In genomic region chr15:88622605-88622975, GRCh38 we compare ENCODE assay signal across 8 cellular contexts. TPM values are rescaled to one million over a fixed set of nuclear protein-coding genes. Genes with fewer than 3 reads are reported as not detected.
DNase-seq lines count a peak whose midpoint lies in the region; ATAC-seq, FAIRE-seq and TF ChIP-seq lines count a peak whose summit lies in the region.

No MANE protein-coding gene starts in this region.

- intact Hi-C loops in HepG2 (cut with micrococcal nuclease; ENCODE audit: unreplicated experiment) (loop anchor here (1.0 to 10.0 kb wide), 2 partner anchors 16 to 212 kb away; no protein-coding TSS in a partner anchor), tibial artery (cut with DNase I; ENCODE audit: low total_unique reads) (no loop called here)

- H3K9me3 ChIP-seq in HepG2 (ENCODE audit: low read length) (no peaks in the 10 kb centered on the region), tibial artery (no peaks in the 10 kb centered on the region)

- H3K4me1 ChIP-seq in HepG2 (ENCODE audit: insufficient read depth, low read length) (peaks cover 59% of the 10 kb centered on the region), tibial artery (peaks cover 0 to 40% (median 24%) of the 10 kb centered on the region in 4 donors)

- H3K9me3 Mint-ChIP-seq in activated CD8-positive, alpha-beta memory T cell treated with anti-CD3 and anti-CD28 coated beads, Interleukin-2, amount 10 ng/mL, durations not matched to agents 7 days and 5 days (ENCODE audit: low read depth): no peaks in the 10 kb centered on the region
- H3K9me3 Mint-ChIP-seq in activated naive CD8-positive, alpha-beta T cell (ENCODE audit: low read depth): no peaks in the 10 kb centered on the region

- H3K4me3 ChIP-seq in HepG2 (replicated peaks in 1 of 3; ENCODE audit: insufficient read depth in 1 of 3, low read depth in 2 of 3, low read length in 3 of 3) (peak overlapping the region; percentile 87 to 96 (median 94)), tibial artery (peak overlapping the region; percentile 92 to 94)

- BruUV-seq in HepG2 (replicated peaks; lab: Mats Ljungman, UMichigan): no TSS peak

- peak overlapping the region; percentile 99 for H3K9ac ChIP-seq in HepG2 (ENCODE audit: insufficient read depth, low read depth, low read length)

- H3K36me3 ChIP-seq in HepG2 (replicated peaks in 1 of 2; ENCODE audit: control insufficient read depth in 1 of 2, insufficient read depth in 2 of 2, low read length in 2 of 2) (peaks cover 6 to 28% of the 10 kb centered on the region in 2 experiments), tibial artery (peaks cover 5 to 14% (median 14%) of the 10 kb centered on the region in 3 donors)

- H4K20me1 ChIP-seq in HepG2 (ENCODE audit: insufficient read depth, low read length): peaks cover 51% of the 10 kb centered on the region

- H3K4me2 ChIP-seq in HepG2 (ENCODE audit: low read depth, low read length): peak overlapping the region; percentile 84

- FAIRE-seq in HepG2 (lab: Jason Lieb, UNC): no peak

- POLR2A ChIA-PET in HepG2 (lab: Yijun Ruan, JAX): interaction anchor here (0.7 to 2.2 kb wide), 5 partner anchors 10 to 159 kb away, joined by 3 to 47 read pairs (median 7); partner anchors contain the start of gene ISG20

- CTCF ChIA-PET in activated CD8-positive, alpha-beta memory T cell treated with anti-CD3 and anti-CD28 coated beads, Interleukin-2, amount 10 ng/mL, durations not matched to agents 7 days and 5 days (lab: Charles Lee): interaction anchor here (0.6 to 1.7 kb wide), 7 partner anchors 10 to 212 kb away, joined by 3 to 10 read pairs (median 4); partner anchors contain the start of gene ISG20
- CTCF ChIA-PET in HepG2 (lab: Yijun Ruan, JAX; ENCODE audit: low intra/inter-chr PET ratio, low total read pairs): no interaction called here

- H3K27ac ChIP-seq in HepG2 (ENCODE audit: extremely low read length, insufficient read depth, low read length): peak overlapping the region; percentile 93
- peak overlapping the region; percentile 72 to 80 for H3K27ac ChIP-seq in tibial artery

- 16% methylated on average over 5 of the region's 5 CpGs for WGBS in HepG2 (ENCODE audit: low lambda C conversion rate)

- in situ Hi-C loops in HepG2 (cut with HindIII; ENCODE audit: extremely low pct_ligation_motif_present, low pct_unique_long_range_greater_than_20kb): no loop called here

- no peaks in the 10 kb centered on the region for H3K27me3 ChIP-seq in HepG2 (ENCODE audit: control insufficient read depth in 1 of 2, insufficient read depth in 2 of 2, low read length in 2 of 2)
- H3K27me3 ChIP-seq in tibial artery: no peaks in the 10 kb centered on the region

- no peak for DNase-seq in activated CD8-positive, alpha-beta memory T cell treated with anti-CD3 and anti-CD28 coated beads, Interleukin-2, amount 10 ng/mL, durations not matched to agents 7 days and 5 days
- DNase-seq in activated CD8-positive, alpha-beta memory T cell treated with anti-CD3 and anti-CD28 coated beads for 24 hours: no peak
- DNase-seq in HepG2 (ENCODE audit: low spot score) (no peak), tibial artery (no peak), OCI-M2 (lab: John Stamatoyannopoulos, UW; ENCODE audit: unreplicated experiment) (no peak), NCI-H2171 treated with DMSO at 0.1 percent for 48 hours (lab: John Stamatoyannopoulos, UW) (no peak)

- H3K27ac Mint-ChIP-seq in activated CD8-positive, alpha-beta memory T cell treated with anti-CD3 and anti-CD28 coated beads, Interleukin-2, amount 10 ng/mL, durations not matched to agents 7 days and 5 days: peak overlapping the region; percentile 94
- peak overlapping the region; percentile 97 for H3K27ac Mint-ChIP-seq in activated naive CD8-positive, alpha-beta T cell

- H3K36me3 Mint-ChIP-seq in activated CD8-positive, alpha-beta memory T cell treated with anti-CD3 and anti-CD28 coated beads, Interleukin-2, amount 10 ng/mL, durations not matched to agents 7 days and 5 days: peaks cover 47% of the 10 kb centered on the region
- peaks cover 10% of the 10 kb centered on the region for H3K36me3 Mint-ChIP-seq in activated naive CD8-positive, alpha-beta T cell

- peaks cover 58% of the 10 kb centered on the region for H3K4me1 Mint-ChIP-seq in activated CD8-positive, alpha-beta memory T cell treated with anti-CD3 and anti-CD28 coated beads, Interleukin-2, amount 10 ng/mL, durations not matched to agents 7 days and 5 days
- peaks cover 44% of the 10 kb centered on the region for H3K4me1 Mint-ChIP-seq in activated naive CD8-positive, alpha-beta T cell (ENCODE audit: low read depth)

- TF ChIP-seq RAD21 in HepG2 (CRISPR knock-in tag; IDR thresholded peaks at IDR 0.05): no peak

- no peak for TF ChIP-seq POLR2A in HepG2 (IDR thresholded peaks at IDR 0.05; ENCODE audit: insufficient read depth in 1 of 2, low read depth in 2 of 2, low read length in 2 of 2)

- H2AFZ ChIP-seq in HepG2 (ENCODE audit: low read length): no peak overlapping the region

- no peaks in the 10 kb centered on the region for H3K27me3 Mint-ChIP-seq in activated CD8-positive, alpha-beta memory T cell treated with anti-CD3 and anti-CD28 coated beads, Interleukin-2, amount 10 ng/mL, durations not matched to agents 7 days and 5 days
- H3K27me3 Mint-ChIP-seq in activated naive CD8-positive, alpha-beta T cell: peaks cover 2% of the 10 kb centered on the region

- TF ChIP-seq CTCF in HepG2 (CRISPR knock-in tag; IDR thresholded peaks at IDR 0.05) (no peak), tibial artery (IDR thresholded peaks at IDR 0.05) (no peak)

- H3K79me2 ChIP-seq in HepG2 (ENCODE audit: insufficient read depth, low read length): peaks cover 67% of the 10 kb centered on the region

- TF ChIP-seq EP300 in HepG2 (IDR thresholded peaks at IDR 0.05; ENCODE audit: low read depth in 2 of 2, low read length in 2 of 2) (no peak), HepG2 (CRISPR knock-in tag; IDR thresholded peaks at IDR 0.05; ENCODE audit: borderline replicate concordance) (no peak)

- H3K4me3 Mint-ChIP-seq in activated CD8-positive, alpha-beta memory T cell treated with anti-CD3 and anti-CD28 coated beads, Interleukin-2, amount 10 ng/mL, durations not matched to agents 7 days and 5 days: peak overlapping the region; percentile 91
- H3K4me3 Mint-ChIP-seq in activated naive CD8-positive, alpha-beta T cell: peak overlapping the region; percentile 98

- ATAC-seq in activated CD8-positive, alpha-beta memory T cell treated with anti-CD3 and anti-CD28 coated beads, Interleukin-2, amount 10 ng/mL, durations not matched to agents 7 days and 5 days: no peak
- ATAC-seq in HepG2 (no peak), HG03108 (IDR thresholded peaks at IDR 0.05; ENCODE audit: unreplicated experiment) (no peak)

RNA-seq across cellular contexts. Expression of gene AEN, which starts 1.4 kb away (rescaled TPM):
- 10 to 100 TPM; 55.7 to 57.4 TPM for total RNA-seq in activated CD8-positive, alpha-beta memory T cell treated with anti-CD3 and anti-CD28 coated beads, Interleukin-2, amount 10 ng/mL, durations not matched to agents 7 days and 5 days
- 115 and 118 TPM in 2 replicates for total RNA-seq in HepG2 (2016; rRNA removed; fragmentation: Illumina TruSeq; extraction: Trizol)
- 24.6 and 27.1 TPM in 2 replicates for total RNA-seq in HepG2 (2016; cell fraction: cytosol; rRNA removed; fragmentation: Illumina TruSeq; extraction: Trizol; ENCODE audit: low read depth)
- total RNA-seq in HepG2 (2016; cell fraction: insoluble cytoplasmic fraction; rRNA removed; fragmentation: Illumina TruSeq; extraction: Trizol): 110 and 117 TPM in 2 replicates
- 71.0 and 75.9 TPM in 2 replicates for total RNA-seq in HepG2 (2016; cell fraction: membrane; rRNA removed; fragmentation: Illumina TruSeq; extraction: Trizol)
- 82.3 and 94.1 TPM in 2 replicates for total RNA-seq in HepG2 (2016; cell fraction: nucleus; rRNA removed; fragmentation: Illumina TruSeq; extraction: Trizol)
- polyA plus RNA-seq in HepG2 (2011; rRNA removed): 51.3 and 55.2 TPM in 2 replicates
- 39.7 and 48.8 TPM in 2 replicates for polyA plus RNA-seq in HepG2 (2011; cell fraction: cytosol; rRNA removed)
- 115 and 142 TPM in 2 replicates for polyA plus RNA-seq in HepG2 (2011; cell fraction: nucleus; rRNA removed)
- polyA plus RNA-seq in HepG2 (2012): 26.8 and 40.4 TPM in 2 replicates
- polyA plus RNA-seq in HepG2 (2016; cell fraction: cytosol; fragmentation: Illumina TruSeq; extraction: Trizol; ENCODE audit: low read depth): 11.0 and 11.5 TPM in 2 replicates
- polyA plus RNA-seq in HepG2 (2016; cell fraction: insoluble cytoplasmic fraction; fragmentation: Illumina TruSeq; extraction: Trizol; ENCODE audit: low read depth): 70.1 and 79.0 TPM in 2 replicates
- 28.4 and 28.6 TPM in 2 replicates for polyA plus RNA-seq in HepG2 (2016; cell fraction: membrane; fragmentation: Illumina TruSeq; extraction: Trizol; ENCODE audit: low read depth)
- 90.9 and 95.3 TPM in 2 replicates for polyA plus RNA-seq in HepG2 (2016; cell fraction: nucleus; fragmentation: Illumina TruSeq; extraction: Trizol; ENCODE audit: insufficient read depth, low read depth)
- 70.6 and 173 TPM in 2 replicates for polyA minus RNA-seq in HepG2 (2011; rRNA and poly(A)+ RNA removed; ENCODE audit: low replicate concordance)
- 44.6 and 50.4 TPM in 2 replicates for polyA minus RNA-seq in HepG2 (2011; cell fraction: cytosol; rRNA and poly(A)+ RNA removed)
- 117 and 130 TPM in 2 replicates for polyA minus RNA-seq in HepG2 (2011; cell fraction: nucleus; rRNA and poly(A)+ RNA removed)

RNA-seq across cellular contexts. Expression of gene ISG20, which starts 16.2 kb away (rescaled TPM):
- 100 to 1,000 TPM; 155 to 379 TPM for total RNA-seq in activated CD8-positive, alpha-beta memory T cell treated with anti-CD3 and anti-CD28 coated beads, Interleukin-2, amount 10 ng/mL, durations not matched to agents 7 days and 5 days
- total RNA-seq in HepG2 (2016; rRNA removed; fragmentation: Illumina TruSeq; extraction: Trizol): 6.3 and 10.5 TPM in 2 replicates
- total RNA-seq in HepG2 (2016; cell fraction: cytosol; rRNA removed; fragmentation: Illumina TruSeq; extraction: Trizol; ENCODE audit: low read depth): 2.6 and 5.4 TPM in 2 replicates
- total RNA-seq in HepG2 (2016; cell fraction: insoluble cytoplasmic fraction; rRNA removed; fragmentation: Illumina TruSeq; extraction: Trizol): 6.8 and 9.8 TPM in 2 replicates
- 4.6 and 7.7 TPM in 2 replicates for total RNA-seq in HepG2 (2016; cell fraction: membrane; rRNA removed; fragmentation: Illumina TruSeq; extraction: Trizol)
- total RNA-seq in HepG2 (2016; cell fraction: nucleus; rRNA removed; fragmentation: Illumina TruSeq; extraction: Trizol): 2.0 and 3.7 TPM in 2 replicates
- polyA plus RNA-seq in HepG2 (2011; rRNA removed): 31.5 and 50.8 TPM in 2 replicates
- polyA plus RNA-seq in HepG2 (2011; cell fraction: cytosol; rRNA removed): 31.2 and 32.1 TPM in 2 replicates
- 14.5 and 18.2 TPM in 2 replicates for polyA plus RNA-seq in HepG2 (2011; cell fraction: nucleus; rRNA removed)
- 11.6 and 19.0 TPM in 2 replicates for polyA plus RNA-seq in HepG2 (2012)
- 6.6 and 8.5 TPM in 2 replicates for polyA plus RNA-seq in HepG2 (2016; cell fraction: cytosol; fragmentation: Illumina TruSeq; extraction: Trizol; ENCODE audit: low read depth)
- polyA plus RNA-seq in HepG2 (2016; cell fraction: insoluble cytoplasmic fraction; fragmentation: Illumina TruSeq; extraction: Trizol; ENCODE audit: low read depth): 9.0 and 9.8 TPM in 2 replicates
- polyA plus RNA-seq in HepG2 (2016; cell fraction: membrane; fragmentation: Illumina TruSeq; extraction: Trizol; ENCODE audit: low read depth): 5.9 and 6.2 TPM in 2 replicates
- polyA plus RNA-seq in HepG2 (2016; cell fraction: nucleus; fragmentation: Illumina TruSeq; extraction: Trizol; ENCODE audit: insufficient read depth, low read depth): 5.4 and 6.8 TPM in 2 replicates
- polyA minus RNA-seq in HepG2 (2011; rRNA and poly(A)+ RNA removed; ENCODE audit: low replicate concordance): 3.8 and 11.4 TPM in 2 replicates
- 5.5 and 6.9 TPM in 2 replicates for polyA minus RNA-seq in HepG2 (2011; cell fraction: cytosol; rRNA and poly(A)+ RNA removed)
- polyA minus RNA-seq in HepG2 (2011; cell fraction: nucleus; rRNA and poly(A)+ RNA removed): 8.8 and 9.0 TPM in 2 replicates

Comparison
In these comparisons a context has a peak if more than half of its experiments do, and no peak if none do; other contexts are left out.
1. RNA of gene ISG20, which starts 16.2 kb away (total RNA-seq): 155 to 379 TPM in activated CD8-positive, alpha-beta memory T cell treated with anti-CD3 and anti-CD28 coated beads, Interleukin-2, amount 10 ng/mL, durations not matched to agents 7 days and 5 days; 2.0 to 10.5 TPM in HepG2; every median in the first group is over 10 times any median in the second.